16 cellular contexts compared by ENCODE assay signal in genomic region chr16:66946974-66947301, GRCh38. TPM values are rescaled to one million over a fixed set of nuclear protein-coding genes. Genes with fewer than 3 reads are reported as not detected.
DNase-seq lines count a peak whose midpoint lies in the region; ATAC-seq and TF ChIP-seq lines count a peak whose summit lies in the region.
"Had no signal": no experiment of that assay in that cellular context is flagged by ENCODE, and none has a peak within 500 bp of the region (broad histone marks: within the 10 kb centered on the region; RNA-seq: fewer than 3 reads in every experiment).

No MANE protein-coding gene starts in this region.

- TF ChIP-seq EP300 in transverse colon (IDR thresholded peaks at IDR 0.05; ENCODE audit: low read depth): no peak

- H3K4me2 ChIP-seq in OCI-LY3 (ENCODE audit: low read length): peak overlapping the region; percentile 80; the same call in 1 of the 2 replicates

- no peak for TF ChIP-seq POLR2A in transverse colon (IDR thresholded peaks at IDR 0.05)

- H3K27me3 ChIP-seq in OCI-LY3 (ENCODE audit: low read depth, low read length) (peaks cover 5% of the 10 kb centered on the region; the same call in 1 of the 2 replicates), skeletal muscle tissue (ENCODE audit: control insufficient read depth in 3 of 3, insufficient read depth in 3 of 3, low read length in 3 of 3) (peaks cover 0 to 3% (median 0%) of the 10 kb centered on the region in 3 donors), transverse colon (peaks cover 13% of the 10 kb centered on the region), HAP-1 (ENCODE audit: low read depth) (no peaks in the 10 kb centered on the region)
- H3K27me3 ChIP-seq: foreskin keratinocyte, ovary had no signal

- H3K27ac ChIP-seq in OCI-LY3 (ENCODE audit: low read length) (no peak overlapping the region), skeletal muscle tissue (ENCODE audit: low read depth, low read length) (peak overlapping the region; percentile 79), transverse colon (no peak overlapping the region)
- H3K27ac ChIP-seq: foreskin keratinocyte, ovary, SJSA1, thoracic aorta had no signal

- no peaks in the 10 kb centered on the region for H3K36me3 Mint-ChIP-seq in activated naive CD8-positive, alpha-beta T cell
- peaks cover 3% of the 10 kb centered on the region for H3K36me3 Mint-ChIP-seq in activated naive CD8-positive, alpha-beta T cell treated with anti-CD3 and anti-CD28 coated beads for 36 hours
- H3K36me3 Mint-ChIP-seq in effector memory CD8-positive, alpha-beta T cell (ENCODE audit: insufficient read depth): peaks cover 8% of the 10 kb centered on the region

- H3K4me1 ChIP-seq in OCI-LY3 (ENCODE audit: low read length) (peaks cover 11% of the 10 kb centered on the region), skeletal muscle tissue (ENCODE audit: control insufficient read depth in 3 of 3, insufficient read depth in 3 of 3, low read length in 3 of 3) (peaks cover 9 to 27% (median 12%) of the 10 kb centered on the region in 3 donors), transverse colon (peaks cover 17 to 22% (median 17%) of the 10 kb centered on the region in 4 donors), HAP-1 (no peaks in the 10 kb centered on the region)
- H3K4me1 ChIP-seq: foreskin keratinocyte had no signal

- 30 to 35% methylated on average over 4 to 5 of the region's 5 CpGs for WGBS in transverse colon (ENCODE audit: low coverage in 1 of 2), 2 donors

- TF ChIP-seq CTCF in OCI-LY3 (IDR thresholded peaks at IDR 0.05; ENCODE audit: low read depth, low read length) (no peak), transverse colon (IDR thresholded peaks at IDR 0.05) (no peak)

- in situ Hi-C loops in transverse colon (cut with MboI; ENCODE audit: low pct_ligation_motif_present in 1 of 4, low pct_unique_long_range_greater_than_20kb in 1 of 4, low sequenced_read_pairs in 3 of 4): no loop called here
- in situ Hi-C loops in HAP-1 (cut with MboI; ENCODE audit: low sequenced_read_pairs): no loop called here

- no peak overlapping the region for H3K4me3 ChIP-seq in OCI-LY3 (ENCODE audit: low read length)
- H3K4me3 ChIP-seq in skeletal muscle tissue (ENCODE audit: low read length in 3 of 3): no peak overlapping the region
- H3K4me3 ChIP-seq in transverse colon: no peak overlapping the region
- no peak overlapping the region for H3K4me3 ChIP-seq in HAP-1

- peaks cover 18% of the 10 kb centered on the region for H3K27me3 Mint-ChIP-seq in activated naive CD8-positive, alpha-beta T cell
- peaks cover 38% of the 10 kb centered on the region for H3K27me3 Mint-ChIP-seq in activated naive CD8-positive, alpha-beta T cell treated with anti-CD3 and anti-CD28 coated beads for 36 hours
- H3K27me3 Mint-ChIP-seq in effector memory CD8-positive, alpha-beta T cell: peaks cover 26 to 36% of the 10 kb centered on the region in 2 donors

- no peak for DNase-seq in activated naive CD8-positive, alpha-beta T cell treated with anti-CD3 and anti-CD28 coated beads for 36 hours
- DNase-seq in effector memory CD8-positive, alpha-beta T cell: no peak
- no peak for DNase-seq in transverse colon
- DNase-seq in HAP-1 (ENCODE audit: low spot score in 2 of 2): no peak
- DNase-seq in NCI-H82 treated with DMSO at 0.1 percent for 48 hours (lab: John Stamatoyannopoulos, UW; ENCODE audit: unreplicated experiment): no peak

- no peak for ATAC-seq in effector memory CD8-positive, alpha-beta T cell (replicated peaks)

- H3K9me3 ChIP-seq in OCI-LY3 (ENCODE audit: insufficient read depth, low read length) (no peaks in the 10 kb centered on the region), skeletal muscle tissue (ENCODE audit: control insufficient read depth in 3 of 3, low read length in 3 of 3) (no peaks in the 10 kb centered on the region), transverse colon (no peaks in the 10 kb centered on the region), HAP-1 (no peaks in the 10 kb centered on the region)
- H3K9me3 ChIP-seq: ovary, sigmoid colon, thoracic aorta had no signal

- H3K9ac ChIP-seq in OCI-LY3 (ENCODE audit: low read length) (no peak overlapping the region), skeletal muscle tissue (ENCODE audit: low read depth in 1 of 3, low read length in 3 of 3) (peak overlapping the region in 2 of 3 donors; percentile 34 to 59)

- peaks cover 17% of the 10 kb centered on the region for H3K4me1 Mint-ChIP-seq in activated naive CD8-positive, alpha-beta T cell (ENCODE audit: low read depth)
- H3K4me1 Mint-ChIP-seq in activated naive CD8-positive, alpha-beta T cell treated with anti-CD3 and anti-CD28 coated beads for 36 hours: peaks cover 20% of the 10 kb centered on the region
- peaks cover 20 to 21% of the 10 kb centered on the region in 2 donors for H3K4me1 Mint-ChIP-seq in effector memory CD8-positive, alpha-beta T cell (ENCODE audit: low read depth in 2 of 2)

- peak overlapping the region; percentile 59 for H3K27ac Mint-ChIP-seq in activated naive CD8-positive, alpha-beta T cell
- H3K27ac Mint-ChIP-seq in activated naive CD8-positive, alpha-beta T cell treated with anti-CD3 and anti-CD28 coated beads for 36 hours: no peak overlapping the region
- peak overlapping the region; percentile 25 to 40 for H3K27ac Mint-ChIP-seq in effector memory CD8-positive, alpha-beta T cell

- no peaks in the 10 kb centered on the region for H3K9me3 Mint-ChIP-seq in activated naive CD8-positive, alpha-beta T cell (ENCODE audit: low read depth)
- no peaks in the 10 kb centered on the region for H3K9me3 Mint-ChIP-seq in activated naive CD8-positive, alpha-beta T cell treated with anti-CD3 and anti-CD28 coated beads for 36 hours
- H3K9me3 Mint-ChIP-seq in effector memory CD8-positive, alpha-beta T cell: no peaks in the 10 kb centered on the region

- intact Hi-C loops in transverse colon (cut with DNase I; ENCODE audit: low total_unique reads): no loop called here

- no peaks in the 10 kb centered on the region for H3K79me2 ChIP-seq in OCI-LY3 (ENCODE audit: low read length)

- H3K36me3 ChIP-seq in OCI-LY3 (replicated peaks; ENCODE audit: low read depth, low read length) (peaks cover 6% of the 10 kb centered on the region), skeletal muscle tissue (ENCODE audit: control insufficient read depth in 3 of 3, insufficient read depth in 3 of 3, low read length in 3 of 3) (peaks cover 16 to 21% (median 21%) of the 10 kb centered on the region in 3 donors), transverse colon (peaks cover 0 to 15% (median 5%) of the 10 kb centered on the region in 4 donors), HAP-1 (replicated peaks) (peaks cover 14% of the 10 kb centered on the region)
- H3K36me3 ChIP-seq: ovary had no signal

- no peaks in the 10 kb centered on the region for H4K20me1 ChIP-seq in OCI-LY3 (ENCODE audit: insufficient read depth, low read length)

- H2AFZ ChIP-seq in OCI-LY3 (ENCODE audit: low read depth, low read length): peak overlapping the region; percentile 42; the same call in 1 of the 2 replicates

- peak overlapping the region; percentile 91 for H3K4me3 Mint-ChIP-seq in activated naive CD8-positive, alpha-beta T cell
- H3K4me3 Mint-ChIP-seq in activated naive CD8-positive, alpha-beta T cell treated with anti-CD3 and anti-CD28 coated beads for 36 hours: no peak overlapping the region
- peak overlapping the region in 1 of 2 donors; percentile 83 for H3K4me3 Mint-ChIP-seq in effector memory CD8-positive, alpha-beta T cell

RNA-seq across cellular contexts. Expression of gene CES2, which starts 11.6 kb away (rescaled TPM):
- total RNA-seq in activated naive CD8-positive, alpha-beta T cell treated with anti-CD3 and anti-CD28 coated beads for 36 hours: 10 to 100 TPM; 23.3 to 24.9 TPM
- 15.7 TPM for total RNA-seq in skeletal muscle tissue
- total RNA-seq in transverse colon: 1,000 to 10,000 TPM in 2 of 4 donors, 100 to 1,000 TPM in 2; 462 to 1,338 (median 921) TPM

RNA-seq across cellular contexts. Expression of gene CIAO2B, which starts 12.7 kb away (rescaled TPM):
- total RNA-seq in activated naive CD8-positive, alpha-beta T cell treated with anti-CD3 and anti-CD28 coated beads for 36 hours: 100 to 1,000 TPM; 152 to 153 TPM
- 95.0 TPM for total RNA-seq in skeletal muscle tissue
- total RNA-seq in transverse colon: 10 to 100 TPM; 15.3 to 93.8 (median 51.6) TPM

RNA-seq across cellular contexts. Expression of gene CES3, which starts 14.1 kb away (rescaled TPM):
- under 1 TPM; 0.43 to 0.80 TPM for total RNA-seq in activated naive CD8-positive, alpha-beta T cell treated with anti-CD3 and anti-CD28 coated beads for 36 hours
- 0.52 TPM for total RNA-seq in skeletal muscle tissue
- 100 to 1,000 TPM; 247 to 616 (median 291) TPM for total RNA-seq in transverse colon
- total RNA-seq: dermis microvascular lymphatic vessel endothelial cell, lung microvascular endothelial cell, SJSA1 had no signal

RNA-seq across cellular contexts. Expression of gene RRAD, which starts 21.6 kb away (rescaled TPM):
- total RNA-seq in activated naive CD8-positive, alpha-beta T cell treated with anti-CD3 and anti-CD28 coated beads for 36 hours: under 1 TPM; 0.20 to 0.33 TPM
- total RNA-seq in skeletal muscle tissue (19.3 TPM), transverse colon (10 to 100 TPM in 1 of 4 donors, 1 to 10 TPM in 2, not detected in 1; 3.5 to 15.3 (median 4.2) TPM)
- total RNA-seq: H4 had no signal

RNA-seq across cellular contexts. Expression of gene CDH16, which starts 28.3 kb away (rescaled TPM):
- not detected for total RNA-seq in activated naive CD8-positive, alpha-beta T cell treated with anti-CD3 and anti-CD28 coated beads for 36 hours
- total RNA-seq in skeletal muscle tissue (not detected), transverse colon (1 to 10 TPM in 2 of 4 donors, under 1 TPM in 1, not detected in 1; 0.20 to 2.4 (median 1.8) TPM)
- total RNA-seq: dermis microvascular lymphatic vessel endothelial cell, foreskin keratinocyte, H4, lung microvascular endothelial cell, sigmoid colon, SJSA1, thoracic aorta had no signal

Comparison
In these comparisons a context has a peak if more than half of its experiments do, and no peak if none do; other contexts are left out.
1. RNA of gene CES2, which starts 11.6 kb away (total RNA-seq): 462 to 1,338 TPM in transverse colon; 23.3 to 24.9 TPM in activated naive CD8-positive, alpha-beta T cell treated with anti-CD3 and anti-CD28 coated beads for 36 hours and 15.7 TPM in skeletal muscle tissue (single experiment); every median in the first group is over 10 times any median in the second.
2. RNA of gene CES3, which starts 14.1 kb away (total RNA-seq): 247 to 616 TPM in transverse colon; 0.43 to 0.80 TPM in activated naive CD8-positive, alpha-beta T cell treated with anti-CD3 and anti-CD28 coated beads for 36 hours and 0.52 TPM in skeletal muscle tissue (single experiment); every median in the first group is over 100 times any median in the second.